24 cellular contexts compared by ENCODE assay signal in genomic region chr1:180836414-180836813, GRCh38.
"Had no signal": no experiment of that assay in that cellular context is flagged by ENCODE, and none has a peak within 500 bp of the region (broad histone marks: within the 10 kb centered on the region; RNA-seq: fewer than 3 reads in every experiment).

No MANE protein-coding gene starts in this region.

- DNase-seq: activated CD8-positive, alpha-beta memory T cell treated with anti-CD3 and anti-CD28 coated beads for 24 hours; activated CD8-positive, alpha-beta memory T cell treated with anti-CD3 and anti-CD28 coated beads, Interleukin-2, amount 50 U/mL, for 4 hours; activated T-cell treated with anti-CD3 and anti-CD28 coated beads, Interleukin-2, amount 50 U/mL, for 24 hours; anterior cingulate cortex; colonic mucosa; dorsolateral prefrontal cortex; kidney glomerular epithelial cell; left lung; naive B cell; pancreas; psoas muscle; spleen; stimulated activated CD4-positive, alpha-beta T cell treated with anti-CD3 and anti-CD28 coated beads, Interleukin-4, amount 100 ng/mL, for 1 hour; stimulated activated naive CD4-positive, alpha-beta T cell treated with Interleukin-2 at 50 U/mL for 16 hours; T-cell; WERI-Rb-1 had no signal

- H3K9me3 Mint-ChIP-seq: activated T-helper 17 cell treated with anti-CD3 and anti-CD28 coated beads, Interleukin-2, amount 50 U/mL, for 72 hours had no signal

- ATAC-seq: activated T-helper 17 cell treated with anti-CD3 and anti-CD28 coated beads, Interleukin-2, amount 50 U/mL, for 72 hours; left lung; pancreas; psoas muscle had no signal

- H3K27ac Mint-ChIP-seq: activated T-cell treated with anti-CD3 and anti-CD28 coated beads, Interleukin-2, amount 50 U/mL, for 24 hours; activated T-helper 17 cell treated with anti-CD3 and anti-CD28 coated beads, Interleukin-2, amount 50 U/mL, for 72 hours; naive B cell; T-cell; type B pancreatic cell had no signal

- H3K27me3 ChIP-seq: colonic mucosa, dorsolateral prefrontal cortex, left lung, pancreas, right atrium auricular region, spleen, vagina had no signal

- H3K4me3 Mint-ChIP-seq: activated T-cell treated with anti-CD3 and anti-CD28 coated beads, Interleukin-2, amount 50 U/mL, for 24 hours; activated T-helper 17 cell treated with anti-CD3 and anti-CD28 coated beads, Interleukin-2, amount 50 U/mL, for 72 hours; central memory CD8-positive, alpha-beta T cell; naive B cell; type B pancreatic cell had no signal

- H3K4me3 ChIP-seq: colonic mucosa, dorsolateral prefrontal cortex, left lung, lung, pancreas, psoas muscle, right atrium auricular region, spleen, thoracic aorta, vagina had no signal

- H3K36me3 ChIP-seq: colonic mucosa, pancreas, WERI-Rb-1 had no signal

- H3K4me1 ChIP-seq: colonic mucosa, left lung, psoas muscle, right atrium auricular region, spleen, vagina had no signal

- H3K27me3 Mint-ChIP-seq: activated T-cell treated with anti-CD3 and anti-CD28 coated beads, Interleukin-2, amount 50 U/mL, for 24 hours; activated T-helper 17 cell treated with anti-CD3 and anti-CD28 coated beads, Interleukin-2, amount 50 U/mL, for 72 hours; central memory CD8-positive, alpha-beta T cell; naive B cell; T-cell; type B pancreatic cell had no signal

- H3K27ac ChIP-seq: colonic mucosa, epithelial cell of prostate, left lung, pancreas, psoas muscle, right atrium auricular region, spleen, thoracic aorta, vagina, WERI-Rb-1 had no signal

- H3K4me1 Mint-ChIP-seq: central memory CD8-positive, alpha-beta T cell; naive B cell had no signal

- H3K9me3 ChIP-seq: colonic mucosa, pancreas had no signal
